Comparison of ENCODE assay signal across 2 cellular contexts in genomic region chr20:43463133-43463863, GRCh38.
TF ChIP-seq lines count a peak whose summit lies in the region.

No MANE protein-coding gene starts in this region.

TF ChIP-seq in HEK293, 187 proteins besides CTCF, POLR2A, EP300 and RAD21:
- TF ChIP-seq ZNF664 (tag by site-specific recombination; IDR thresholded peaks at IDR 0.05) (peak; percentile 49; the same call in 1 of the 2 replicates), ZNF624 (tag by site-specific recombination; IDR thresholded peaks at IDR 0.05) (no peak), ZBTB17 (tag by site-specific recombination; IDR thresholded peaks at IDR 0.05) (no peak), GLIS2 (tag by site-specific recombination; IDR thresholded peaks at IDR 0.05) (no peak)

TF ChIP-seq in GM12878, 131 proteins besides CTCF, POLR2A, EP300 and RAD21:
- no peak for TF ChIP-seq RFX5 (IDR thresholded peaks at IDR 0.05; ENCODE audit: low read depth, low read length)
- no peak for TF ChIP-seq ASH2L (IDR thresholded peaks at IDR 0.05; ENCODE audit: borderline replicate concordance, low read depth)
- TF ChIP-seq POLR2AphosphoS2 (IDR thresholded peaks at IDR 0.05; ENCODE audit: low read depth, low read length) = peak; percentile 31; the same call in 1 of the 2 replicates
- no peak for TF ChIP-seq PBX3 (IDR thresholded peaks at IDR 0.05; ENCODE audit: insufficient replicate concordance, low read depth, low read length)
- TF ChIP-seq ZBED1 (IDR thresholded peaks at IDR 0.05; ENCODE audit: borderline replicate concordance) = 0 out of 2 replicates have a peak, but pooled peaks have one; percentile 18
- TF ChIP-seq ZNF24 (IDR thresholded peaks at IDR 0.05) = no peak
- TF ChIP-seq MTA2 (IDR thresholded peaks at IDR 0.05; ENCODE audit: low read depth) = no peak
- no peak for TF ChIP-seq USF1 (IDR thresholded peaks at IDR 0.05; ENCODE audit: borderline replicate concordance, extremely low read length, insufficient read depth, low read depth, low read length)
- no peak for TF ChIP-seq ZNF274 (IDR thresholded peaks at IDR 0.05; ENCODE audit: insufficient read depth, insufficient read length)
- no peak for TF ChIP-seq IRF3 (IDR thresholded peaks at IDR 0.05)
- no peak for TF ChIP-seq CBFB (IDR thresholded peaks at IDR 0.05; ENCODE audit: low read depth)
- TF ChIP-seq EED (IDR thresholded peaks at IDR 0.05; ENCODE audit: low read depth) = no peak
- TF ChIP-seq STAT3 (IDR thresholded peaks at IDR 0.05; ENCODE audit: low read depth, low read length) = no peak
- TF ChIP-seq SMAD5 (IDR thresholded peaks at IDR 0.05; ENCODE audit: low read depth) = no peak; the same call in 1 of the 2 replicates
- TF ChIP-seq CHD2 (IDR thresholded peaks at IDR 0.05; ENCODE audit: borderline replicate concordance, low read depth, low read length) = no peak
- no peak for TF ChIP-seq CHD4 (IDR thresholded peaks at IDR 0.05)
- peak; percentile 80 for TF ChIP-seq POLR2AphosphoS5 (IDR thresholded peaks at IDR 0.05; ENCODE audit: low read length)
- TF ChIP-seq RUNX3 (IDR thresholded peaks at IDR 0.05; ENCODE audit: low read length) = no peak
